8 cellular contexts compared by ENCODE assay signal in genomic region chr2:219289537-219290361, GRCh38. TPM values are rescaled to one million over a fixed set of nuclear protein-coding genes. Genes with fewer than 3 reads are reported as not detected.
DNase-seq lines count a peak whose midpoint lies in the region; ATAC-seq and TF ChIP-seq lines count a peak whose summit lies in the region.

No MANE protein-coding gene starts in this region.

- no peaks in the 10 kb centered on the region for H4K20me1 ChIP-seq in PC-9 (ENCODE audit: insufficient read depth)

- in situ Hi-C loops in KBM-7 (cut with MboI; ENCODE audit: low pct_unique_long_range_greater_than_20kb, low sequenced_read_pairs): no loop called here

- BruUV-seq in PC-9 (replicated peaks; lab: Mats Ljungman, UMichigan): no TSS peak

- TF ChIP-seq CTCF in PC-9 (conservative IDR thresholded peaks at IDR 0.05): no peak
- TF ChIP-seq CTCF in esophagus squamous epithelium (IDR thresholded peaks at IDR 0.05): no peak

- H3K79me2 ChIP-seq in PC-9 (ENCODE audit: low read depth): no peaks in the 10 kb centered on the region

- H3K4me3 ChIP-seq in PC-9 (no peak overlapping the region), esophagus squamous epithelium (no peak overlapping the region)

- TF ChIP-seq POLR2A in esophagus squamous epithelium (IDR thresholded peaks at IDR 0.05): no peak

- H2AFZ ChIP-seq in PC-9: no peak overlapping the region

- peak; percentile 93 for DNase-seq in Ammon's horn (ENCODE audit: low spot score)
- DNase-seq in PC-9: peak in 1 of 2 experiments; percentile 82
- no peak for DNase-seq in esophagus squamous epithelium (lab: John Stamatoyannopoulos, UW)
- peak in 53 of 56 donors; percentile 33 to 96 (median 82) for DNase-seq in nucleus accumbens (lab: John Stamatoyannopoulos, UW)
- DNase-seq in KBM-7: no peak

- no peak for ATAC-seq in HG02588 (IDR thresholded peaks at IDR 0.05; ENCODE audit: unreplicated experiment)
- no peak for ATAC-seq in HG03460 (IDR thresholded peaks at IDR 0.05; ENCODE audit: unreplicated experiment)
- ATAC-seq in HG03354 (IDR thresholded peaks at IDR 0.05; ENCODE audit: poor library complexity, severe bottlenecking, unreplicated experiment): no peak

- POLR2A ChIA-PET in PC-9 (lab: Charles Lee; ENCODE audit: unreplicated experiment): interaction anchor here (0.6 kb wide), 1 partner anchor 78 kb away, joined by 19 read pairs; no protein-coding TSS in a partner anchor

- H3K4me1 ChIP-seq in PC-9 (replicated peaks; ENCODE audit: insufficient read depth) (peaks cover 12% of the 10 kb centered on the region), esophagus squamous epithelium (peaks cover 34 to 67% (median 44%) of the 10 kb centered on the region in 3 donors)

- H3K27me3 ChIP-seq in PC-9 (ENCODE audit: insufficient read depth, low read depth) (no peaks in the 10 kb centered on the region), esophagus squamous epithelium (no peaks in the 10 kb centered on the region)

- intact Hi-C loops in PC-9 (cut with micrococcal nuclease; ENCODE audit: unreplicated experiment) (no loop called here), esophagus squamous epithelium (cut with DNase I) (no loop called here)

- 0 to 8% methylated on average over 4 to 9 of the region's 16 CpGs for WGBS in esophagus squamous epithelium, 2 donors

- H3K9me2 ChIP-seq in PC-9 (ENCODE audit: insufficient read depth): no peaks in the 10 kb centered on the region

- no peak overlapping the region for H3K27ac ChIP-seq in PC-9
- peak overlapping the region; percentile 3 to 86 (median 78) for H3K27ac ChIP-seq in esophagus squamous epithelium

- CTCF ChIA-PET in PC-9 (lab: Charles Lee): interaction anchor here (0.7 to 0.9 kb wide), 2 partner anchors 44 to 280 kb away, joined by 3 read pairs; no protein-coding TSS in a partner anchor

- peaks cover 4% of the 10 kb centered on the region; the same call in 1 of the 2 replicates for H3F3A ChIP-seq in PC-9 (ENCODE audit: insufficient read depth, low read depth)

- H3K9me3 ChIP-seq in PC-9 (ENCODE audit: insufficient read depth, low read depth) (no peaks in the 10 kb centered on the region), esophagus squamous epithelium (no peaks in the 10 kb centered on the region)

- H3K36me3 ChIP-seq in PC-9 (ENCODE audit: low read depth) (no peaks in the 10 kb centered on the region), esophagus squamous epithelium (peaks cover 0 to 12% (median 0%) of the 10 kb centered on the region in 3 donors)

- peak overlapping the region; percentile 41; the same call in 1 of the 2 replicates for H3K4me2 ChIP-seq in PC-9

RNA-seq across cellular contexts. Expression of gene DNAJB2, which starts 10.6 kb away (rescaled TPM):
- total RNA-seq in PC-9 (2021) (38.5 and 47.5 TPM in 2 replicates), esophagus squamous epithelium (10 to 100 TPM; 30.3 to 72.6 (median 35.1) TPM)

RNA-seq across cellular contexts. Expression of gene PTPRN, which starts 19.5 kb away (rescaled TPM):
- not detected in 2 replicates for total RNA-seq in PC-9 (2021)
- not detected for total RNA-seq in esophagus squamous epithelium

RNA-seq across cellular contexts. Expression of gene TUBA4A, which starts 36.0 kb away (rescaled TPM):
- 118 and 157 TPM in 2 replicates for total RNA-seq in PC-9 (2021)
- total RNA-seq in esophagus squamous epithelium: 100 to 1,000 TPM; 104 to 258 (median 169) TPM

RNA-seq across cellular contexts. Expression of gene TUBA4B, which starts 36.7 kb away (rescaled TPM):
- total RNA-seq in PC-9 (2021): not detected in 2 replicates
- total RNA-seq in esophagus squamous epithelium: not detected

RNA-seq across cellular contexts. Expression of gene RESP18, which starts 42.8 kb away (rescaled TPM):
- total RNA-seq in PC-9 (2021) (not detected in 2 replicates), esophagus squamous epithelium (not detected)

Comparison
In these comparisons a context has a peak if more than half of its experiments do, and no peak if none do; other contexts are left out.
1. DNase-seq: peak in Ammon's horn (single experiment) and nucleus accumbens (53 of 56); none in esophagus squamous epithelium (single experiment) and KBM-7 (single experiment).